In genomic region chr3:147099076-147099475, GRCh38 we compare ENCODE assay signal across 28 cellular contexts.
"Had no signal": no experiment of that assay in that cellular context is flagged by ENCODE, and none has a peak within 500 bp of the region (broad histone marks: within the 10 kb centered on the region; RNA-seq: fewer than 3 reads in every experiment).

No MANE protein-coding gene starts in this region.

- H3K9me3 ChIP-seq: ascending aorta, Peyer's patch, SJSA1, SK-N-SH had no signal

- H3K4me3 ChIP-seq: ascending aorta, Peyer's patch, SJSA1 had no signal

- H3K27ac ChIP-seq: ascending aorta, KMS-11, Peyer's patch, SJSA1 had no signal

- DNase-seq: activated CD4-positive, alpha-beta T cell treated with anti-CD3 and anti-CD28 coated beads for 36 hours; activated CD4-positive, alpha-beta T cell treated with anti-CD3 and anti-CD28 coated beads, Interleukin-2, amount 10 ng/mL, durations not matched to agents 7 days and 5 days; activated CD4-positive, alpha-beta T cell treated with anti-CD3 and anti-CD28 coated beads, Interleukin-2, amount 50 U/mL, for 48 hours; activated CD8-positive, alpha-beta T cell treated with anti-CD3 and anti-CD28 coated beads, Interleukin-2, amount 10 ng/mL, durations not matched to agents 7 days and 5 days; activated gamma-delta T cell; activated naive CD4-positive, alpha-beta T cell treated with Interleukin-2 at 50 U/mL for 16 hours; activated naive CD8-positive, alpha-beta T cell treated with anti-CD3 and anti-CD28 coated beads, Interleukin-2, amount 10 ng/mL, durations not matched to agents 7 days and 5 days; activated T-cell treated with anti-CD3 and anti-CD28 coated beads, Interleukin-2, amount 50 U/mL, for 24 hours; amygdala; caudate nucleus; cerebellar nuclear complex; NCI-H1092 treated with DMSO at 0.1 percent for 48 hours; NCI-H1417; NCI-H187 treated with DMSO at 0.1 percent for 48 hours; NCI-H2081; NCI-H2171 treated with DMSO at 0.1 percent for 48 hours; NCI-H2227 treated with DMSO at 0.1 percent for 48 hours; NCI-H446; NCI-H524; NCI-H69; PC-3; Peyer's patch; RPMI8226; SHP77 treated with DMSO at 0.1 percent for 48 hours; SK-N-SH had no signal

- H3K4me1 ChIP-seq: ascending aorta, Peyer's patch, SJSA1 had no signal

- H3K27me3 ChIP-seq: ascending aorta, Peyer's patch, SJSA1 had no signal

- H3K36me3 ChIP-seq: ascending aorta, Peyer's patch, SJSA1 had no signal

- H3K4me2 ChIP-seq: KMS-11, SK-N-SH had no signal

- H3K9ac ChIP-seq: KMS-11, SK-N-SH had no signal
